20 cellular contexts compared by ENCODE assay signal in genomic region chr10:57972783-57973182, GRCh38.
DNase-seq lines count a peak whose midpoint lies in the region; ATAC-seq and FAIRE-seq lines count a peak whose summit lies in the region.
"Had no signal": no experiment of that assay in that cellular context is flagged by ENCODE, and none has a peak within 500 bp of the region (broad histone marks: within the 10 kb centered on the region; RNA-seq: fewer than 3 reads in every experiment).

No MANE protein-coding gene starts in this region.

- no peaks in the 10 kb centered on the region for H4K20me1 ChIP-seq in GM23248 (ENCODE audit: insufficient read depth)
- H4K20me1 ChIP-seq: BLaER1 treated with 17β-estradiol and CSF1 and Interleukin-3, amounts not matched to agents 10 nM and 100 nM had no signal

- H3F3A ChIP-seq in GM23248 (ENCODE audit: insufficient read depth): peaks cover 15% of the 10 kb centered on the region

- no peak overlapping the region for H3K4me3 ChIP-seq in ACC112 (ENCODE audit: low read depth, low read length)
- H3K4me3 ChIP-seq in GM23248: no peak overlapping the region
- H3K4me3 ChIP-seq: BLaER1 treated with 17β-estradiol and CSF1 and Interleukin-3, amounts not matched to agents 10 nM and 100 nM; GM23338 had no signal

- H2AFZ ChIP-seq in ACC112 (ENCODE audit: low read length, unreplicated experiment) (peak overlapping the region; percentile 44), GM23248 (peak overlapping the region; percentile 54)
- H2AFZ ChIP-seq: GM23338 had no signal

- FAIRE-seq in islet of Langerhans (lab: Jason Lieb, UNC): peak; percentile 9
- FAIRE-seq: A204.1, GM19239, RCC 7860 had no signal

- H3K36me3 ChIP-seq in ACC112 (ENCODE audit: insufficient read depth, low read length) (no peaks in the 10 kb centered on the region; the same call in 1 of the 2 replicates), GM23248 (ENCODE audit: low read depth) (no peaks in the 10 kb centered on the region)
- H3K36me3 ChIP-seq: BLaER1 treated with 17β-estradiol and CSF1 and Interleukin-3, amounts not matched to agents 10 nM and 100 nM had no signal

- H3K79me2 ChIP-seq in ACC112 (ENCODE audit: control insufficient read depth, insufficient read depth, low read length, unreplicated experiment) (no peaks in the 10 kb centered on the region), GM23248 (ENCODE audit: insufficient read depth) (no peaks in the 10 kb centered on the region)

- H3K27ac ChIP-seq in ACC112 (ENCODE audit: low read depth, low read length) (peak overlapping the region; percentile 30; the same call in 1 of the 2 replicates), GM23248 (peak overlapping the region; percentile 34)
- H3K27ac ChIP-seq: BLaER1 treated with 17β-estradiol and CSF1 and Interleukin-3, amounts not matched to agents 10 nM and 100 nM had no signal

- H3K4me1 ChIP-seq in ACC112 (ENCODE audit: control insufficient read depth, insufficient read depth, low read length, unreplicated experiment) (peaks cover 13% of the 10 kb centered on the region), GM23248 (ENCODE audit: insufficient read depth) (peaks cover 16% of the 10 kb centered on the region)
- H3K4me1 ChIP-seq: BLaER1 treated with 17β-estradiol and CSF1 and Interleukin-3, amounts not matched to agents 10 nM and 100 nM had no signal

- ATAC-seq in HG02642 (IDR thresholded peaks at IDR 0.05; ENCODE audit: poor library complexity, unreplicated experiment) (no peak), GM18867 (IDR thresholded peaks at IDR 0.05; ENCODE audit: unreplicated experiment) (no peak)
- ATAC-seq: CD8-positive, alpha-beta T cell; GM23338 had no signal

- WGBS in GM23248 (ENCODE audit: low coverage in 1 of 2, low lambda C conversion rate in 2 of 2, missing lambda C conversion rate in 2 of 2), 2 experiments: 35 to 43% methylated on average over 2 of the region's 2 CpGs

- peak; percentile 50 for DNase-seq in GM23248
- DNase-seq in RPMI7951 (ENCODE audit: low read depth): peak; percentile 82
- no peak for DNase-seq in DMS79 (lab: John Stamatoyannopoulos, UW)
- DNase-seq in HuH-7 (ENCODE audit: low spot score): no peak
- DNase-seq: Calu3; CD8-positive, alpha-beta T cell; GDM1; KG1; NCI-H1105 treated with DMSO at 0.1 percent for 48 hours; NCI-H1694 treated with DMSO at 0.1 percent for 48 hours; Right ventricle myocardium superior had no signal

- in situ Hi-C loops in GM23248 (cut with MboI): no loop called here

- H3K27me3 ChIP-seq in ACC112 (ENCODE audit: insufficient read depth, low read length) (no peaks in the 10 kb centered on the region), GM23248 (replicated peaks; ENCODE audit: insufficient read depth) (no peaks in the 10 kb centered on the region)
- H3K27me3 ChIP-seq: BLaER1 treated with 17β-estradiol and CSF1 and Interleukin-3, amounts not matched to agents 10 nM and 100 nM had no signal

- peak overlapping the region; percentile 29 for H3K4me2 ChIP-seq in GM23248 (ENCODE audit: unreplicated experiment)
- H3K4me2 ChIP-seq: BLaER1 treated with 17β-estradiol and CSF1 and Interleukin-3, amounts not matched to agents 10 nM and 100 nM; GM23338 had no signal

- no peaks in the 10 kb centered on the region for H3K9me2 ChIP-seq in GM23248 (ENCODE audit: insufficient read depth)

- H3K9me3 ChIP-seq in GM23248 (ENCODE audit: low read depth): no peaks in the 10 kb centered on the region
- H3K9me3 ChIP-seq: BLaER1 treated with 17β-estradiol and CSF1 and Interleukin-3, amounts not matched to agents 10 nM and 100 nM had no signal

- no peak overlapping the region for H3K9ac ChIP-seq in GM23248
- H3K9ac ChIP-seq: BLaER1 treated with 17β-estradiol and CSF1 and Interleukin-3, amounts not matched to agents 10 nM and 100 nM had no signal

Comparison
In these comparisons a context has a peak if more than half of its experiments do, and no peak if none do; other contexts are left out.
1. DNase-seq: peak in GM23248 (single experiment) and RPMI7951 (single experiment); none in DMS79 (single experiment) and HuH-7 (single experiment).